1 cellular context compared by ENCODE assay signal in genomic region chr14:23533652-23534435, GRCh38.
TF ChIP-seq lines count a peak whose summit lies in the region.

No MANE protein-coding gene starts in this region.

TF ChIP-seq in HepG2, 621 proteins besides CTCF, POLR2A, EP300 and RAD21:
- TF ChIP-seq ARID5B (CRISPR knock-in tag; IDR thresholded peaks at IDR 0.05) = no peak
- no peak for TF ChIP-seq SUZ12 (IDR thresholded peaks at IDR 0.05; ENCODE audit: low read depth, low read length)
- TF ChIP-seq ZNF296 (CRISPR knock-in tag; conservative IDR thresholded peaks at IDR 0.05) = 0 out of 2 replicates have a peak, but pooled peaks have one; percentile 24
- TF ChIP-seq ZNF557 (CRISPR knock-in tag; IDR thresholded peaks at IDR 0.05) = no peak
- TF ChIP-seq MED13 (CRISPR knock-in tag; IDR thresholded peaks at IDR 0.05) = no peak
- 0 out of 2 replicates have a peak, but pooled peaks have one; percentile 8 for TF ChIP-seq MYC (CRISPR knock-in tag; IDR thresholded peaks at IDR 0.05; ENCODE audit: borderline replicate concordance)
- no peak for TF ChIP-seq SOX6 (IDR thresholded peaks at IDR 0.05)
- no peak for TF ChIP-seq SOX6 (CRISPR knock-in tag; IDR thresholded peaks at IDR 0.05)
- no peak for TF ChIP-seq FOXK2 (IDR thresholded peaks at IDR 0.05)
